9 cellular contexts compared by ENCODE assay signal in the genomic region with DNA sequence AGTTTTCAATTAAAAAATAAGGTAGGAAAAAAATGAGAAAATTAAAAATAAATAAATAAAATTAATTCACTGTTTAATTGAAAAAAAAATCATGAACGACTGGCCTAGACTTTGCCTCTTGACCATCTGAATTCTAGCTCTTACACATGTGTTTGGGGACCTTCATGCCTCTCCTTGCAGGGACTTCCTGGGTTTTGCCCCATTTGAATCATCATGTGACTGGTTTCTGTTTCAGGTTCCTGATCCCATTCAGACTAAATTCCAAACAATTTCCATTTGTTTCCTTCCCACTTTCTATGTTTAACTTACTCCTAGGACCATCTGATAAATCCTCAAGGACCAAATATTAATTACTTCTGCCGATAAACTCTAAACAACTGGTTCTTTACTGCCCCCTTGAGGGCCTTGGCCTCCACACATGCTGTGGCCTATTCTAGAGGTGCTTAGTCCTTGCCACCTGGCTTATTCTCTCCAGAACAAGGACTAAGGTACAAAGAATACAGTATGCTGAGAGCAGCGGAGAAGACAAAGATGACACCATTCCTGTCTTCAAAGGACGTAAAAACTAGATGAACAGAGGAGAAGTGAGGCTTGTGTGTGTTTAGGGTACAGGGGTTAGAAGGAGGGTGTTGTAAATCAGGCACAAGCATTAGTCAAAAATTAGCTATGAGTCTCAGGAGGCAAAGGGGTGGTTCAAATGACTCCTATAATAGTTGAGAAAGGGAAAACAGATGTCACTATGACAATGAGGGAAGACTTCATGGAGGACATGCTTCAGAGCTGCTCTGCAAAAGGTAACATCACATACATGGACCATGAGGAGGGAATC.
DNase-seq lines count a peak whose midpoint lies in the region; ATAC-seq and TF ChIP-seq lines count a peak whose summit lies in the region.
"Had no signal": no experiment of that assay in that cellular context is flagged by ENCODE, and none has a peak within 500 bp of the region (broad histone marks: within the 10 kb centered on the region; RNA-seq: fewer than 3 reads in every experiment).

No MANE protein-coding gene starts in this region.

- no peaks in the 10 kb centered on the region for H3K36me3 ChIP-seq in WERI-Rb-1

- no peak overlapping the region for H3K4me3 ChIP-seq in WERI-Rb-1 (ENCODE audit: low read depth, low read length)

- DNase-seq in Ammon's horn (ENCODE audit: low spot score) (peak; percentile 14), GM13977 (ENCODE audit: low spot score) (no peak), NCI-H187 (lab: John Stamatoyannopoulos, UW) (peak; percentile 8 to 42), WERI-Rb-1 (peak; percentile 69), left lobe of liver (ENCODE audit: low spot score) (peak; percentile 66), T1000 (lab: John Stamatoyannopoulos, UW) (no peak)
- DNase-seq in activated T-cell treated with anti-CD3 and anti-CD28 coated beads, Interleukin-2, amount 50 U/mL, for 4 hours: no peak

- no peaks in the 10 kb centered on the region for H3K27me3 Mint-ChIP-seq in activated T-cell treated with anti-CD3 and anti-CD28 coated beads, Interleukin-2, amount 50 U/mL, for 4 hours (ENCODE audit: low read depth)

- no peaks in the 10 kb centered on the region for H3K4me1 Mint-ChIP-seq in activated T-cell treated with anti-CD3 and anti-CD28 coated beads, Interleukin-2, amount 50 U/mL, for 4 hours (ENCODE audit: low read depth)

- H3K27me3 ChIP-seq in WERI-Rb-1 (ENCODE audit: insufficient read depth, low read depth, severe bottlenecking): no peaks in the 10 kb centered on the region

- H3K4me3 Mint-ChIP-seq in activated T-cell treated with anti-CD3 and anti-CD28 coated beads, Interleukin-2, amount 50 U/mL, for 4 hours: no peak overlapping the region

- peak; percentile 91 for ATAC-seq in HG02870 (IDR thresholded peaks at IDR 0.05; ENCODE audit: unreplicated experiment)
- peak; percentile 100 for ATAC-seq in left lobe of liver
- no peak for ATAC-seq in activated T-cell treated with anti-CD3 and anti-CD28 coated beads, Interleukin-2, amount 50 U/mL, for 4 hours
- ATAC-seq: right cardiac atrium had no signal

- H3K9me3 Mint-ChIP-seq in activated T-cell treated with anti-CD3 and anti-CD28 coated beads, Interleukin-2, amount 50 U/mL, for 4 hours: no peaks in the 10 kb centered on the region

- no peaks in the 10 kb centered on the region for H3K36me3 Mint-ChIP-seq in activated T-cell treated with anti-CD3 and anti-CD28 coated beads, Interleukin-2, amount 50 U/mL, for 4 hours (ENCODE audit: insufficient read depth)

- H3K9me3 ChIP-seq in WERI-Rb-1 (ENCODE audit: severe bottlenecking): no peaks in the 10 kb centered on the region

- TF ChIP-seq CTCF in GM13977 (IDR thresholded peaks at IDR 0.05; ENCODE audit: extremely low read depth, insufficient read depth, missing control alignments) (peak; percentile 60), WERI-Rb-1 (IDR thresholded peaks at IDR 0.05; ENCODE audit: low read depth, low read length) (peak; percentile 66)

- in situ Hi-C loops in GM13977 (cut with MboI; ENCODE audit: low pct_unique_long_range_greater_than_20kb, low sequenced_read_pairs, unreplicated experiment): no loop called here

- no peak overlapping the region for H3K27ac ChIP-seq in WERI-Rb-1

Comparison
In these comparisons a context has a peak if more than half of its experiments do, and no peak if none do; other contexts are left out.
1. DNase-seq: peak in Ammon's horn (single experiment), NCI-H187 (2 of 2), WERI-Rb-1 (single experiment) and left lobe of liver (single experiment); none in GM13977 (single experiment), T1000 (single experiment) and activated T-cell treated with anti-CD3 and anti-CD28 coated beads, Interleukin-2, amount 50 U/mL, for 4 hours (single experiment).
2. ATAC-seq: peak in HG02870 (single experiment) and left lobe of liver (single experiment); none in activated T-cell treated with anti-CD3 and anti-CD28 coated beads, Interleukin-2, amount 50 U/mL, for 4 hours (0 of 2).